Comparison of ENCODE assay signal across 1 cellular context in the genomic region with DNA sequence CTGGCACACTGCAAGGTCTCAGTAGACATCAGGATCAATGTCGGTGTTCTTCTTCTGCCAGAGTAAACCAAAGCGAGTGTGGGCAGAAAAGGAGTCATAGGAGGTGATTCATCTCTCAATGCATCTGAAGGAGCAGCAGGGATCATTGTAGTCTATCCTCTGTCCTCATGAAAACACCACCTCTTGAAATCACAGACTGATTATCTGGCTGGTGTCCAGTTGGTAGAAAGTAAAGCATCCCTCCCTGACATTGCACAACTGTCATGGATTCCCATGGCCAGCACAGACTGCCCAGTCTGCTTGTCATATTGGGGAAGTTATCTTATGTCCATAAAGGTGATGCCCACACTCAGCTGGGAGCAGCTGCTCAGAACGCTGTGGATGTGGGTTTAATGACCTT.
A peak's percentile ranks its signal among the peaks of the same experiment; 100 is the strongest.
TF ChIP-seq lines count a peak whose summit lies in the region.

No MANE protein-coding gene starts in this region.

TF ChIP-seq in IMR-90, 13 proteins besides CTCF, POLR2A, EP300 and RAD21 (continued from another document):
- TF ChIP-seq MAZ (IDR thresholded peaks at IDR 0.05; ENCODE audit: borderline replicate concordance, low read depth, low read length): no peak
- no peak for TF ChIP-seq RFX5 (IDR thresholded peaks at IDR 0.05; ENCODE audit: low read depth, low read length)
- peak; percentile 62 for TF ChIP-seq FOS (IDR thresholded peaks at IDR 0.05; ENCODE audit: low read depth, low read length)
- TF ChIP-seq, protein P1, sequence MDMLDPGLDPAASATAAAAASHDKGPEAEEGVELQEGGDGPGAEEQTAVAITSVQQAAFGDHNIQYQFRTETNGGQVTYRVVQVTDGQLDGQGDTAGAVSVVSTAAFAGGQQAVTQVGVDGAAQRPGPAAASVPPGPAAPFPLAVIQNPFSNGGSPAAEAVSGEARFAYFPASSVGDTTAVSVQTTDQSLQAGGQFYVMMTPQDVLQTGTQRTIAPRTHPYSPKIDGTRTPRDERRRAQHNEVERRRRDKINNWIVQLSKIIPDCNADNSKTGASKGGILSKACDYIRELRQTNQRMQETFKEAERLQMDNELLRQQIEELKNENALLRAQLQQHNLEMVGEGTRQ (IDR thresholded peaks at IDR 0.05; ENCODE audit: low read depth, low read length): no peak
